In genomic region chr11:396511-396947, GRCh38 we compare ENCODE assay signal across 8 cellular contexts. TPM values are rescaled to one million over a fixed set of nuclear protein-coding genes. Genes with fewer than 3 reads are reported as not detected.
DNase-seq lines count a peak whose midpoint lies in the region; ATAC-seq and TF ChIP-seq lines count a peak whose summit lies in the region.

No MANE protein-coding gene starts in this region.

- H3K36me3 Mint-ChIP-seq in naive thymus-derived CD4-positive, alpha-beta T cell: no peaks in the 10 kb centered on the region
- H3K36me3 Mint-ChIP-seq in CD14-positive monocyte: no peaks in the 10 kb centered on the region

- intact Hi-C loops in naive thymus-derived CD4-positive, alpha-beta T cell (cut with micrococcal nuclease): no loop called here
- intact Hi-C loops in CD14-positive monocyte (cut with micrococcal nuclease) (no loop called here), head of caudate nucleus (cut with DNase I) (no loop called here)

- H3K4me3 Mint-ChIP-seq in naive thymus-derived CD4-positive, alpha-beta T cell: peak overlapping the region in 4 of 10 donors; percentile 6 to 69 (median 28)
- no peak overlapping the region for H3K4me3 Mint-ChIP-seq in CD14-positive monocyte

- no peak overlapping the region for H3K27ac ChIP-seq in naive thymus-derived CD4-positive, alpha-beta T cell (ENCODE audit: low read depth, low read length)

- no peaks in the 10 kb centered on the region for H3K9me3 ChIP-seq in naive thymus-derived CD4-positive, alpha-beta T cell (ENCODE audit: control insufficient read depth in 2 of 3, low read length in 3 of 3)

- no peak overlapping the region for H3K4me3 ChIP-seq in LNCaP clone FGC (ENCODE audit: low read depth, low read length)
- H3K4me3 ChIP-seq in cardiac fibroblast (replicated peaks in 1 of 2; ENCODE audit: low read depth in 2 of 2, low read length in 2 of 2): no peak overlapping the region
- no peak overlapping the region for H3K4me3 ChIP-seq in naive thymus-derived CD4-positive, alpha-beta T cell (ENCODE audit: low read length)

- POLR2A ChIA-PET in naive thymus-derived CD4-positive, alpha-beta T cell (lab: Charles Lee): interaction anchor here (0.9 to 1.8 kb wide), 5 partner anchors 9 to 54 kb away, joined by 3 to 11 read pairs (median 4); partner anchors contain the start of genes PTDSS2 and SIGIRR

- H3K27ac Mint-ChIP-seq in naive thymus-derived CD4-positive, alpha-beta T cell: no peak overlapping the region
- no peak overlapping the region for H3K27ac Mint-ChIP-seq in CD14-positive monocyte

- peaks cover 0 to 2% (median 0%) of the 10 kb centered on the region in 11 donors for H3K9me3 Mint-ChIP-seq in naive thymus-derived CD4-positive, alpha-beta T cell
- peaks cover 0 to 10% (median 7%) of the 10 kb centered on the region in 7 donors for H3K9me3 Mint-ChIP-seq in CD14-positive monocyte

- H3K27me3 Mint-ChIP-seq in naive thymus-derived CD4-positive, alpha-beta T cell: peaks cover 0 to 9% (median 0%) of the 10 kb centered on the region in 5 donors
- H3K27me3 Mint-ChIP-seq in CD14-positive monocyte (ENCODE audit: low read depth in 3 of 3): peaks cover 2 to 29% (median 23%) of the 10 kb centered on the region in 3 donors

- CTCF ChIA-PET in naive thymus-derived CD4-positive, alpha-beta T cell (lab: Charles Lee): interaction anchor here (1.0 to 1.5 kb wide), 4 partner anchors 10 to 146 kb away, joined by 3 to 8 read pairs (median 4); no protein-coding TSS in a partner anchor

- no peaks in the 10 kb centered on the region for H3K27me3 ChIP-seq in naive thymus-derived CD4-positive, alpha-beta T cell (ENCODE audit: control insufficient read depth in 2 of 2, insufficient read depth in 2 of 2, low read length in 2 of 2)

- DNase-seq in SKM-1 treated with dmso at 0.1 percent for 144 hours (lab: John Stamatoyannopoulos, UW; ENCODE audit: unreplicated experiment): peak; percentile 30
- no peak for DNase-seq in SKM-1 (lab: John Stamatoyannopoulos, UW; ENCODE audit: unreplicated experiment)
- no peak for DNase-seq in LNCaP clone FGC (ENCODE audit: low read depth)
- peak in 1 of 2 donors; percentile 42 for DNase-seq in cardiac fibroblast (ENCODE audit: low read depth in 2 of 2)
- DNase-seq in naive thymus-derived CD4-positive, alpha-beta T cell: no peak
- no peak for DNase-seq in stimulated activated naive CD4-positive, alpha-beta T cell (lab: John Stamatoyannopoulos, UW)
- DNase-seq in CD14-positive monocyte (ENCODE audit: low spot score): no peak
- DNase-seq in head of caudate nucleus: no peak

- no peaks in the 10 kb centered on the region for H3K36me3 ChIP-seq in naive thymus-derived CD4-positive, alpha-beta T cell (ENCODE audit: control insufficient read depth in 2 of 3, insufficient read depth in 3 of 3, low read length in 3 of 3)

- TF ChIP-seq CTCF in LNCaP clone FGC (IDR thresholded peaks at IDR 0.05; ENCODE audit: control insufficient read depth, extremely low read depth, insufficient read depth) (peak; percentile 30), cardiac fibroblast (IDR thresholded peaks at IDR 0.05; ENCODE audit: low read depth, low read length) (peak; percentile 18), CD14-positive monocyte (IDR thresholded peaks at IDR 0.05) (no peak)

- H3K4me1 Mint-ChIP-seq in naive thymus-derived CD4-positive, alpha-beta T cell: peaks cover 0 to 11% (median 0%) of the 10 kb centered on the region in 7 donors
- peaks cover 4% of the 10 kb centered on the region for H3K4me1 Mint-ChIP-seq in CD14-positive monocyte

- H3K4me1 ChIP-seq in naive thymus-derived CD4-positive, alpha-beta T cell (ENCODE audit: control insufficient read depth in 2 of 2, insufficient read depth in 2 of 2, low read length in 2 of 2): no peaks in the 10 kb centered on the region

- ATAC-seq in naive thymus-derived CD4-positive, alpha-beta T cell: peak; percentile 54

RNA-seq across cellular contexts. Expression of gene PKP3, which starts 2.5 kb away (rescaled TPM):
- total RNA-seq in naive thymus-derived CD4-positive, alpha-beta T cell: not detected
- polyA plus RNA-seq in naive thymus-derived CD4-positive, alpha-beta T cell: not detected
- polyA plus RNA-seq in CD14-positive monocyte: not detected

RNA-seq across cellular contexts. Expression of gene SIGIRR, which starts 18.3 kb away (rescaled TPM):
- total RNA-seq in naive thymus-derived CD4-positive, alpha-beta T cell: 100 to 1,000 TPM; 210 to 497 (median 392) TPM
- 100 to 1,000 TPM; 223 to 305 TPM for polyA plus RNA-seq in naive thymus-derived CD4-positive, alpha-beta T cell
- 10 to 100 TPM; 62.8 to 75.4 TPM for polyA plus RNA-seq in CD14-positive monocyte

RNA-seq across cellular contexts. Expression of gene B4GALNT4, which starts 27.2 kb away (rescaled TPM):
- 10 to 100 TPM in 2 of 5 experiments, 1 to 10 TPM in 3; 1.2 to 11.8 (median 3.5) TPM for total RNA-seq in naive thymus-derived CD4-positive, alpha-beta T cell
- polyA plus RNA-seq in naive thymus-derived CD4-positive, alpha-beta T cell: under 1 TPM in 1 of 2 donors, not detected in 1; 0.14 TPM
- polyA plus RNA-seq in CD14-positive monocyte: not detected

RNA-seq across cellular contexts. Expression of gene ANO9, which starts 45.3 kb away (rescaled TPM):
- 100 to 1,000 TPM in 1 of 5 experiments, 10 to 100 TPM in 4; 85.2 to 107 (median 94.0) TPM for total RNA-seq in naive thymus-derived CD4-positive, alpha-beta T cell
- 1 to 10 TPM; 9.0 to 9.7 TPM for polyA plus RNA-seq in naive thymus-derived CD4-positive, alpha-beta T cell
- under 1 TPM in 1 of 2 donors, not detected in 1; 0.18 TPM for polyA plus RNA-seq in CD14-positive monocyte

RNA-seq across cellular contexts. Expression of gene PTDSS2, which starts 53.5 kb away (rescaled TPM):
- total RNA-seq in naive thymus-derived CD4-positive, alpha-beta T cell: 10 to 100 TPM; 19.3 to 27.7 (median 23.4) TPM
- 1 to 10 TPM; 9.0 to 9.9 TPM for polyA plus RNA-seq in naive thymus-derived CD4-positive, alpha-beta T cell
- polyA plus RNA-seq in CD14-positive monocyte: 10 to 100 TPM in 1 of 2 donors, 1 to 10 TPM in 1; 9.3 to 12.4 TPM
